In the genomic region with DNA sequence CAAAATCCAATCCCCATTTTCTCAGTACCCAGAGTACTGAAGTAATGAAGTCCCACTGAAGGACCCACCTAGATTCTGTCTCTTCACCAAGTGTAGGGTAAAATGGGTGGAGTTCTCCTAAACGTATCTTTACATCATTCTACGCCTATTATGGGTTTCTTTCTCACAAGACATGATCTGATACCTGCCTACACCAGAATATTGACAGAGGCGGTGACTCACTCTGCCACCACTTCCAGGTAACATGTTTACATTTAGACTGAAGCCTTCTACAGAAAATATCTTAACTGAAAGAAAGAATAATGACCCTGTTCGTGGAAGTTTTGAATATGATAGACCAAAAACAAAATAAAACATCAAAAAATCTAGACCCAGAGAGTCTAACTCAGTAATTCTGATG, we compare ENCODE assay signal across 11 cellular contexts.
DNase-seq lines count a peak whose midpoint lies in the region; ATAC-seq and TF ChIP-seq lines count a peak whose summit lies in the region.
"Had no signal": no experiment of that assay in that cellular context is flagged by ENCODE, and none has a peak within 500 bp of the region (broad histone marks: within the 10 kb centered on the region; RNA-seq: fewer than 3 reads in every experiment).

No MANE protein-coding gene starts in this region.

- H3K4me3 ChIP-seq in mammary epithelial cell (replicated peaks in 1 of 3; ENCODE audit: insufficient read depth in 1 of 3, low read depth in 2 of 3, low read length in 3 of 3), result no peak overlapping the region
- H3K4me3 ChIP-seq: Peyer's patch had no signal

- H3K36me3 ChIP-seq in mammary epithelial cell (ENCODE audit: insufficient read depth, low read length), result no peaks in the 10 kb centered on the region
- H3K36me3 ChIP-seq: Peyer's patch had no signal

- no peaks in the 10 kb centered on the region for H3K79me2 ChIP-seq in mammary epithelial cell (ENCODE audit: insufficient read depth, low read length)

- no peaks in the 10 kb centered on the region for H3K27me3 ChIP-seq in mammary epithelial cell (ENCODE audit: insufficient read depth, low read length)
- H3K27me3 ChIP-seq: Peyer's patch had no signal

- H3K9ac ChIP-seq in mammary epithelial cell (ENCODE audit: insufficient read depth, low read length), result no peak overlapping the region

- H3K27ac ChIP-seq in mammary epithelial cell (ENCODE audit: insufficient read depth, low read depth, low read length), result no peak overlapping the region

- no peaks in the 10 kb centered on the region for H3K9me3 ChIP-seq in mammary epithelial cell (replicated peaks; ENCODE audit: insufficient read depth, low read length)
- H3K9me3 ChIP-seq: Peyer's patch had no signal

- peak; percentile 67 to 68 for DNase-seq in activated CD4-positive, alpha-beta T cell treated with anti-CD3 and anti-CD28 coated beads, Interleukin-2, amount 50 U/mL, for 4 hours
- DNase-seq in mammary epithelial cell (peak; percentile 89), RPMI8226 (no peak), kidney glomerular epithelial cell (lab: John Stamatoyannopoulos, UW) (no peak), AG08396 (ENCODE audit: low spot score) (no peak)
- peak in 2 of 3 experiments; percentile 34 to 43 for DNase-seq in stimulated activated CD4-positive, alpha-beta T cell treated with anti-CD3 and anti-CD28 coated beads, TNF-alpha, amount 100 ng/mL, for 24 hours (ENCODE audit: low read depth in 3 of 3)
- DNase-seq: GOT3, NCI-H1436 had no signal

- TF ChIP-seq CTCF in mammary epithelial cell (conservative IDR thresholded peaks at IDR 0.05 in 1 of 2, IDR thresholded peaks at IDR 0.05 in 1 of 2; ENCODE audit: extremely low read depth in 1 of 2, insufficient read depth in 1 of 2, low read depth in 1 of 2, low read length in 2 of 2), result no peak

- dilution Hi-C loops in mammary epithelial cell (cut with HindIII; ENCODE audit: low sequenced_read_pairs), result no loop called here

- no peak overlapping the region for H2AFZ ChIP-seq in mammary epithelial cell (ENCODE audit: low read depth, low read length)

- H3K4me2 ChIP-seq in mammary epithelial cell (ENCODE audit: insufficient read depth, low read depth, low read length), result no peak overlapping the region

- intact Hi-C loops in mammary epithelial cell (cut with micrococcal nuclease), result no loop called here

- no peaks in the 10 kb centered on the region for H4K20me1 ChIP-seq in mammary epithelial cell (ENCODE audit: insufficient read depth, low read length)

- in situ Hi-C loops in mammary epithelial cell (cut with MboI; ENCODE audit: low sequenced_read_pairs in 2 of 2), result no loop called here

- peaks cover 6% of the 10 kb centered on the region for H3K4me1 ChIP-seq in mammary epithelial cell (ENCODE audit: insufficient read depth, low read length)
- H3K4me1 ChIP-seq: Peyer's patch had no signal

- CTCF ChIA-PET in mammary epithelial cell (lab: Charles Lee; ENCODE audit: low non-redundant PET), result no interaction called here

- 58% methylated on average over 4 of the region's 4 CpGs for WGBS in mammary epithelial cell (ENCODE audit: low coverage, missing lambda C conversion rate)

- ATAC-seq in HG03354 (IDR thresholded peaks at IDR 0.05; ENCODE audit: poor library complexity, severe bottlenecking, unreplicated experiment), result peak; percentile 55
- no peak for ATAC-seq in GM21825 (IDR thresholded peaks at IDR 0.05; ENCODE audit: unreplicated experiment)

- BruUV-seq in mammary epithelial cell (replicated peaks; lab: Mats Ljungman, UMichigan), result no TSS peak

Comparison
In these comparisons a context has a peak if more than half of its experiments do, and no peak if none do; other contexts are left out.
1. DNase-seq: peak in activated CD4-positive, alpha-beta T cell treated with anti-CD3 and anti-CD28 coated beads, Interleukin-2, amount 50 U/mL, for 4 hours (2 of 2), mammary epithelial cell (single experiment) and stimulated activated CD4-positive, alpha-beta T cell treated with anti-CD3 and anti-CD28 coated beads, TNF-alpha, amount 100 ng/mL, for 24 hours (2 of 3); none in RPMI8226 (single experiment), kidney glomerular epithelial cell (single experiment) and AG08396 (single experiment).